Comparison of ENCODE assay signal across 19 cellular contexts in genomic region chr3:127039719-127040118, GRCh38. TPM values are rescaled to one million over a fixed set of nuclear protein-coding genes. Genes with fewer than 3 reads are reported as not detected.
DNase-seq lines count a peak whose midpoint lies in the region; ATAC-seq and TF ChIP-seq lines count a peak whose summit lies in the region.
"Had no signal": no experiment of that assay in that cellular context is flagged by ENCODE, and none has a peak within 500 bp of the region (broad histone marks: within the 10 kb centered on the region; RNA-seq: fewer than 3 reads in every experiment).

No MANE protein-coding gene starts in this region.

- no peaks in the 10 kb centered on the region for H3K9me3 ChIP-seq in left lung
- H3K9me3 ChIP-seq: SJCRH30 had no signal

- no peak overlapping the region for H3K27ac Mint-ChIP-seq in activated naive CD8-positive, alpha-beta T cell treated with anti-CD3 and anti-CD28 coated beads, Interleukin-2, amount 10 ng/mL, durations not matched to agents 7 days and 5 days
- no peak overlapping the region for H3K27ac Mint-ChIP-seq in activated naive CD8-positive, alpha-beta T cell treated with anti-CD3 and anti-CD28 coated beads for 36 hours
- no peak overlapping the region for H3K27ac Mint-ChIP-seq in CD14-positive monocyte
- H3K27ac Mint-ChIP-seq: B cell had no signal

- peak; percentile 11 for DNase-seq in activated naive CD8-positive, alpha-beta T cell treated with anti-CD3 and anti-CD28 coated beads, Interleukin-2, amount 10 ng/mL, durations not matched to agents 7 days and 5 days
- no peak for DNase-seq in activated naive CD8-positive, alpha-beta T cell treated with anti-CD3 and anti-CD28 coated beads for 36 hours
- DNase-seq in CD14-positive monocyte (ENCODE audit: low spot score) = peak; percentile 27
- peak; percentile 24 to 65 for DNase-seq in left lung
- peak; percentile 31 for DNase-seq in sciatic nerve (ENCODE audit: low spot score)
- DNase-seq in CD1c-positive myeloid dendritic cell (ENCODE audit: extremely low spot score) = no peak
- DNase-seq in islet precursor cell = no peak
- DNase-seq: CD4-positive, CD25-positive, alpha-beta regulatory T cell; DND-41; IMR-90; NCI-H1105 treated with DMSO at 0.1 percent for 48 hours; NCI-H2029 treated with DMSO at 0.1 percent for 48 hours; NCI-H510A; NCI-H748 treated with DMSO at 0.1 percent for 48 hours; SJCRH30 had no signal

- H3K4me3 Mint-ChIP-seq in activated naive CD8-positive, alpha-beta T cell treated with anti-CD3 and anti-CD28 coated beads, Interleukin-2, amount 10 ng/mL, durations not matched to agents 7 days and 5 days = no peak overlapping the region
- no peak overlapping the region for H3K4me3 Mint-ChIP-seq in activated naive CD8-positive, alpha-beta T cell treated with anti-CD3 and anti-CD28 coated beads for 36 hours
- no peak overlapping the region for H3K4me3 Mint-ChIP-seq in CD14-positive monocyte
- H3K4me3 Mint-ChIP-seq: B cell; CD4-positive, CD25-positive, alpha-beta regulatory T cell had no signal

- H3K27me3 Mint-ChIP-seq in activated naive CD8-positive, alpha-beta T cell treated with anti-CD3 and anti-CD28 coated beads, Interleukin-2, amount 10 ng/mL, durations not matched to agents 7 days and 5 days = no peaks in the 10 kb centered on the region
- no peaks in the 10 kb centered on the region for H3K27me3 Mint-ChIP-seq in activated naive CD8-positive, alpha-beta T cell treated with anti-CD3 and anti-CD28 coated beads for 36 hours
- H3K27me3 Mint-ChIP-seq in CD14-positive monocyte (ENCODE audit: low read depth in 3 of 3) = peaks cover 3 to 6% (median 4%) of the 10 kb centered on the region in 3 donors

- intact Hi-C loops in CD14-positive monocyte (cut with micrococcal nuclease) = no loop called here
- intact Hi-C loops in left lung (cut with DNase I) = no loop called here
- intact Hi-C loops in sciatic nerve (cut with DNase I) = no loop called here

- H3K9me3 Mint-ChIP-seq in activated naive CD8-positive, alpha-beta T cell treated with anti-CD3 and anti-CD28 coated beads, Interleukin-2, amount 10 ng/mL, durations not matched to agents 7 days and 5 days = no peaks in the 10 kb centered on the region
- no peaks in the 10 kb centered on the region for H3K9me3 Mint-ChIP-seq in activated naive CD8-positive, alpha-beta T cell treated with anti-CD3 and anti-CD28 coated beads for 36 hours
- H3K9me3 Mint-ChIP-seq in CD14-positive monocyte = no peaks in the 10 kb centered on the region

- peaks cover 0 to under 1% of the 10 kb centered on the region in 2 donors for H3K36me3 ChIP-seq in left lung
- H3K36me3 ChIP-seq: SJCRH30 had no signal

- no peak for TF ChIP-seq CTCF in CD14-positive monocyte (IDR thresholded peaks at IDR 0.05)
- no peak for TF ChIP-seq CTCF in left lung (IDR thresholded peaks at IDR 0.05)

- H3K4me3 ChIP-seq in left lung = no peak overlapping the region
- H3K4me3 ChIP-seq: GM12878, SJCRH30 had no signal

- H3K4me1 ChIP-seq in left lung = peaks cover 11 to 14% of the 10 kb centered on the region in 2 donors
- H3K4me1 ChIP-seq: SJCRH30 had no signal

- no peaks in the 10 kb centered on the region for H3K4me1 Mint-ChIP-seq in activated naive CD8-positive, alpha-beta T cell treated with anti-CD3 and anti-CD28 coated beads, Interleukin-2, amount 10 ng/mL, durations not matched to agents 7 days and 5 days
- H3K4me1 Mint-ChIP-seq in activated naive CD8-positive, alpha-beta T cell treated with anti-CD3 and anti-CD28 coated beads for 36 hours = no peaks in the 10 kb centered on the region
- no peaks in the 10 kb centered on the region for H3K4me1 Mint-ChIP-seq in CD14-positive monocyte
- H3K4me1 Mint-ChIP-seq: B cell; CD4-positive, CD25-positive, alpha-beta regulatory T cell had no signal

- no peaks in the 10 kb centered on the region for H3K27me3 ChIP-seq in left lung
- H3K27me3 ChIP-seq: SJCRH30 had no signal

- ATAC-seq in activated naive CD8-positive, alpha-beta T cell treated with anti-CD3 and anti-CD28 coated beads, Interleukin-2, amount 10 ng/mL, durations not matched to agents 7 days and 5 days (ENCODE audit: low read depth) = no peak
- ATAC-seq in left lung = no peak
- no peak for ATAC-seq in sciatic nerve
- no peak for ATAC-seq in HG02642 (IDR thresholded peaks at IDR 0.05; ENCODE audit: poor library complexity, unreplicated experiment)
- ATAC-seq: GM12878 had no signal

- H3K36me3 Mint-ChIP-seq in activated naive CD8-positive, alpha-beta T cell treated with anti-CD3 and anti-CD28 coated beads, Interleukin-2, amount 10 ng/mL, durations not matched to agents 7 days and 5 days = no peaks in the 10 kb centered on the region
- no peaks in the 10 kb centered on the region for H3K36me3 Mint-ChIP-seq in activated naive CD8-positive, alpha-beta T cell treated with anti-CD3 and anti-CD28 coated beads for 36 hours
- no peaks in the 10 kb centered on the region for H3K36me3 Mint-ChIP-seq in CD14-positive monocyte

- no peak overlapping the region for H3K27ac ChIP-seq in left lung
- H3K27ac ChIP-seq: KMS-11, SJCRH30 had no signal

- POLR2A ChIA-PET in activated naive CD8-positive, alpha-beta T cell treated with anti-CD3 and anti-CD28 coated beads, Interleukin-2, amount 10 ng/mL, durations not matched to agents 7 days and 5 days (lab: Charles Lee) = no interaction called here

RNA-seq across cellular contexts. Expression of gene PLXNA1, which starts 56.8 kb away (rescaled TPM):
- 1 to 10 TPM; 5.7 to 5.8 TPM for total RNA-seq in activated naive CD8-positive, alpha-beta T cell treated with anti-CD3 and anti-CD28 coated beads, Interleukin-2, amount 10 ng/mL, durations not matched to agents 7 days and 5 days
- 1 to 10 TPM; 6.6 to 7.5 TPM for total RNA-seq in activated naive CD8-positive, alpha-beta T cell treated with anti-CD3 and anti-CD28 coated beads for 36 hours
- polyA plus RNA-seq in CD14-positive monocyte = not detected
- total RNA-seq in left lung (10 to 100 TPM; 48.8 to 64.6 TPM), sciatic nerve (35.9 TPM)

Comparison
In these comparisons a context has a peak if more than half of its experiments do, and no peak if none do; other contexts are left out.
1. DNase-seq: peak in activated naive CD8-positive, alpha-beta T cell treated with anti-CD3 and anti-CD28 coated beads, Interleukin-2, amount 10 ng/mL, durations not matched to agents 7 days and 5 days (single experiment), CD14-positive monocyte (single experiment), left lung (2 of 2) and sciatic nerve (single experiment); none in activated naive CD8-positive, alpha-beta T cell treated with anti-CD3 and anti-CD28 coated beads for 36 hours (single experiment), CD1c-positive myeloid dendritic cell (single experiment) and islet precursor cell (single experiment).